ENCODE assay signal across 8 cellular contexts in the genomic region with DNA sequence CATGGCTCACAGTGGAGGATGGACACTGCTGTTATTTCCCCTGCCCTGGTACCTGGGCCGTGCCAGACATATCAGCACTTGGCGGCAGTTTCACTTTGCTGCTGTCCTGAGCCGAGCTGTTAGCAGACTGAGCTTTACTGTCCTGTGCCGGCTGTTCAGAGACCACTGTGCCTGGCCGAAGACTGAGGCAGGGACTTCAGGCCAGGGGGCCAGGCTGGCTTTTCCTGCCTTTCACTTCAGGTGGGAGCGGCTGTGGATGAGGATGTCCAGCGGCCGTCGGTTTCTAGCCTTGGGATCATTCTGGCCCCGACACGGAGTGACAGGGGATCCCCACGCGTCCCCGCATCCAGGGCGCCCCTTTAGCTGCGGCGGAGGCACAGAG. TPM values are rescaled to one million over a fixed set of nuclear protein-coding genes. Genes with fewer than 3 reads are reported as not detected.
DNase-seq lines count a peak whose midpoint lies in the region; ATAC-seq and TF ChIP-seq lines count a peak whose summit lies in the region.

No MANE protein-coding gene starts in this region.

- peak overlapping the region; percentile 62 to 87 for H3K27ac ChIP-seq in breast epithelium
- no peak overlapping the region for H3K27ac ChIP-seq in uterus

- no peak overlapping the region for H3K4me3 Mint-ChIP-seq in MCF 10A (ENCODE audit: unreplicated experiment)

- no peak overlapping the region for H3K27ac Mint-ChIP-seq in MCF 10A (ENCODE audit: low read depth, unreplicated experiment)

- DNase-seq in breast epithelium (ENCODE audit: low spot score in 2 of 2) (no peak), MCF 10A (ENCODE audit: unreplicated experiment) (no peak), cerebellar cortex (ENCODE audit: low spot score) (peak; percentile 17), mucosa of descending colon (peak in 1 of 3 donors; percentile 55), uterus (no peak), NCI-H1092 (lab: John Stamatoyannopoulos, UW) (no peak)
- DNase-seq in NK-92 treated with Interleukin-12 subunit alpha and Interleukin-12 subunit beta, amount 100 ng/mL, for 24 hours (lab: John Stamatoyannopoulos, UW), result no peak
- no peak for DNase-seq in stimulated activated CD4-positive, alpha-beta T cell treated with anti-CD3 and anti-CD28 coated beads, Interleukin-4, amount 100 ng/mL, for 1 hour

- no peaks in the 10 kb centered on the region for H3K36me3 ChIP-seq in breast epithelium
- H3K36me3 ChIP-seq in mucosa of descending colon (ENCODE audit: low read depth), result no peaks in the 10 kb centered on the region
- H3K36me3 ChIP-seq in uterus, result no peaks in the 10 kb centered on the region

- peak; percentile 30 for ATAC-seq in mucosa of descending colon

- CTCF ChIA-PET in MCF 10A (lab: Yijun Ruan, JAX), result no interaction called here

- H3K36me3 Mint-ChIP-seq in MCF 10A (ENCODE audit: insufficient read depth, unreplicated experiment), result no peaks in the 10 kb centered on the region

- H3K4me3 ChIP-seq in breast epithelium (peak overlapping the region; percentile 59 to 93 (median 76)), mucosa of descending colon (peak overlapping the region; percentile 4), uterus (peak overlapping the region; percentile 47 to 50)

- TF ChIP-seq CTCF in breast epithelium (IDR thresholded peaks at IDR 0.05), result no peak
- no peak for TF ChIP-seq CTCF in MCF 10A (IDR thresholded peaks at IDR 0.05; ENCODE audit: unreplicated experiment)
- no peak for TF ChIP-seq CTCF in mucosa of descending colon (IDR thresholded peaks at IDR 0.05)
- no peak for TF ChIP-seq CTCF in uterus (IDR thresholded peaks at IDR 0.05)

- H3K9me3 Mint-ChIP-seq in MCF 10A (ENCODE audit: unreplicated experiment), result peaks cover 41% of the 10 kb centered on the region

- H3K27me3 ChIP-seq in breast epithelium, result peaks cover 0 to 3% of the 10 kb centered on the region in 2 donors
- H3K27me3 ChIP-seq in uterus, result no peaks in the 10 kb centered on the region

- no peaks in the 10 kb centered on the region for H3K27me3 Mint-ChIP-seq in MCF 10A (ENCODE audit: insufficient read depth, unreplicated experiment)

- H3K4me1 Mint-ChIP-seq in MCF 10A (ENCODE audit: insufficient read depth, unreplicated experiment), result no peaks in the 10 kb centered on the region

- H3K9me3 ChIP-seq in breast epithelium (no peaks in the 10 kb centered on the region), mucosa of descending colon (peaks cover 4% of the 10 kb centered on the region), uterus (no peaks in the 10 kb centered on the region)

- intact Hi-C loops in breast epithelium (cut with DNase I; ENCODE audit: low total_unique reads) (no loop called here), MCF 10A (cut with micrococcal nuclease) (no loop called here), mucosa of descending colon (cut with DNase I, micrococcal nuclease) (no loop called here), uterus (cut with DNase I; ENCODE audit: low total_unique reads) (no loop called here)

- POLR2A ChIA-PET in MCF 10A (lab: Yijun Ruan, JAX), result no interaction called here

- peaks cover 5 to 8% of the 10 kb centered on the region in 2 donors for H3K4me1 ChIP-seq in breast epithelium
- H3K4me1 ChIP-seq in mucosa of descending colon (ENCODE audit: low read depth), result no peaks in the 10 kb centered on the region
- peaks cover 0 to 3% of the 10 kb centered on the region in 2 donors for H3K4me1 ChIP-seq in uterus

- no peak for TF ChIP-seq POLR2A in breast epithelium (IDR thresholded peaks at IDR 0.05)
- no peak for TF ChIP-seq POLR2A in uterus (IDR thresholded peaks at IDR 0.05)

- BruUV-seq in MCF 10A (replicated peaks; lab: Mats Ljungman, UMichigan), result no TSS peak

RNA-seq across cellular contexts. Expression of gene ATP10A, which starts 1.0 kb away (rescaled TPM):
- total RNA-seq in breast epithelium, result 10 to 100 TPM in 1 of 3 donors, 1 to 10 TPM in 2; 6.4 to 17.4 (median 7.2) TPM
- not detected in 2 replicates for total RNA-seq in MCF 10A (2022)
- 1 to 10 TPM; 2.4 to 4.5 (median 2.7) TPM for total RNA-seq in mucosa of descending colon
- total RNA-seq in uterus, result 1 to 10 TPM in 3 of 4 donors, under 1 TPM in 1; 0.29 to 3.8 (median 2.5) TPM

Comparison
In these comparisons a context has a peak if more than half of its experiments do, and no peak if none do; other contexts are left out.
1. H3K27ac ChIP-seq: peak in breast epithelium (2 of 2); none in uterus (0 of 2).
2. H3K4me3 ChIP-seq: peak in every context shown above with its lines; median percentile 76 in breast epithelium; 48 in uterus; 4 in mucosa of descending colon.